ENCODE assay signal across 14 cellular contexts in genomic region chr1:6417961-6418667, GRCh38. TPM values are rescaled to one million over a fixed set of nuclear protein-coding genes. Genes with fewer than 3 reads are reported as not detected.
DNase-seq lines count a peak whose midpoint lies in the region; TF ChIP-seq lines count a peak whose summit lies in the region.
"Had no signal": no experiment of that assay in that cellular context is flagged by ENCODE, and none has a peak within 500 bp of the region (broad histone marks: within the 10 kb centered on the region; RNA-seq: fewer than 3 reads in every experiment).

No MANE protein-coding gene starts in this region.

- H3K4me1 ChIP-seq in BLaER1 treated with 17β-estradiol and CSF1 and Interleukin-3, amounts not matched to agents 10 nM and 100 nM, result peaks cover 39 to 58% (median 51%) of the 10 kb centered on the region in 10 experiments
- H3K4me1 ChIP-seq in osteoblast (ENCODE audit: insufficient read depth, low read length), result peaks cover 12% of the 10 kb centered on the region

- POLR2A ChIA-PET in RWPE1 (lab: Yijun Ruan, JAX; ENCODE audit: low non-redundant PET), result no interaction called here

- H3K4me1 Mint-ChIP-seq in glutamatergic neuron (ENCODE audit: low read depth, unreplicated experiment), result peaks cover 8% of the 10 kb centered on the region

- peaks cover 0 to 53% (median 29%) of the 10 kb centered on the region in 11 experiments; a peak in 16 of 22 replicates for H4K20me1 ChIP-seq in BLaER1 treated with 17β-estradiol and CSF1 and Interleukin-3, amounts not matched to agents 10 nM and 100 nM
- H4K20me1 ChIP-seq in osteoblast (ENCODE audit: insufficient read depth, low read length), result peaks cover under 1% of the 10 kb centered on the region

- no peak overlapping the region for H3K27ac Mint-ChIP-seq in glutamatergic neuron (ENCODE audit: unreplicated experiment)
- H3K27ac Mint-ChIP-seq: CD4-positive, alpha-beta memory T cell had no signal

- no peaks in the 10 kb centered on the region for H3K79me2 ChIP-seq in osteoblast (ENCODE audit: insufficient read depth, low read length)

- H3K9me3 Mint-ChIP-seq in glutamatergic neuron (ENCODE audit: unreplicated experiment), result peaks cover 11% of the 10 kb centered on the region
- H3K9me3 Mint-ChIP-seq: CD4-positive, alpha-beta memory T cell had no signal

- CTCF ChIA-PET in RWPE1 (lab: Yijun Ruan, JAX), result interaction anchor here (0.6 to 6.8 kb wide), 3 partner anchors 21 to 71 kb away, joined by 3 to 85 read pairs (median 4); no protein-coding TSS in a partner anchor

- peaks cover 24% of the 10 kb centered on the region for H3K27me3 Mint-ChIP-seq in glutamatergic neuron (ENCODE audit: unreplicated experiment)

- no peak overlapping the region for H3K27ac ChIP-seq in BLaER1 treated with 17β-estradiol and CSF1 and Interleukin-3, amounts not matched to agents 10 nM and 100 nM
- H3K27ac ChIP-seq in RWPE1 (peak overlapping the region; percentile 97; the same call in 1 of the 2 replicates), osteoblast (ENCODE audit: low read depth, low read length) (no peak overlapping the region)

- H3K27me3 ChIP-seq in BLaER1 treated with 17β-estradiol and CSF1 and Interleukin-3, amounts not matched to agents 10 nM and 100 nM, result peaks cover 66 to 85% (median 74%) of the 10 kb centered on the region in 11 experiments
- H3K27me3 ChIP-seq in osteoblast (ENCODE audit: insufficient read depth, low read length), result peaks cover 86% of the 10 kb centered on the region

- H3K4me3 ChIP-seq in BLaER1 treated with 17β-estradiol and CSF1 and Interleukin-3, amounts not matched to agents 10 nM and 100 nM, result peak overlapping the region in 4 of 10 experiments; percentile 55 to 70 (median 64); a peak in 6 of 20 replicates
- H3K4me3 ChIP-seq in osteoblast (ENCODE audit: insufficient read depth, low read length), result no peak overlapping the region
- H3K4me3 ChIP-seq: GM12878 had no signal

- H3K4me3 Mint-ChIP-seq in glutamatergic neuron (ENCODE audit: unreplicated experiment), result peak overlapping the region; percentile 74

- no peak for DNase-seq in RWPE1 (ENCODE audit: low spot score)
- no peak for DNase-seq in glutamatergic neuron
- peak; percentile 91 for DNase-seq in osteoblast (ENCODE audit: insufficient read length, low spot score, missing footprints)
- no peak for DNase-seq in pons (ENCODE audit: low spot score)
- no peak for DNase-seq in NCI-H345 (lab: John Stamatoyannopoulos, UW)
- DNase-seq in middle frontal gyrus (ENCODE audit: extremely low spot score, low spot score), result no peak
- DNase-seq: CD4-positive, alpha-beta memory T cell; DMS79; HCEC 1CT; NCI-H226; NK-92 treated with Interleukin-12 subunit alpha and Interleukin-12 subunit beta, amount 100 ng/mL, for 24 hours had no signal

- H3K4me2 ChIP-seq in BLaER1 treated with 17β-estradiol and CSF1 and Interleukin-3, amounts not matched to agents 10 nM and 100 nM, result peak overlapping the region in 10 of 11 experiments; percentile 82 to 100 (median 98); a peak in 18 of 22 replicates
- no peak overlapping the region for H3K4me2 ChIP-seq in osteoblast (ENCODE audit: insufficient read depth, low read length)

- H3K36me3 ChIP-seq in BLaER1 treated with 17β-estradiol and CSF1 and Interleukin-3, amounts not matched to agents 10 nM and 100 nM, result no peaks in the 10 kb centered on the region
- no peaks in the 10 kb centered on the region for H3K36me3 ChIP-seq in osteoblast (ENCODE audit: insufficient read depth, low read length)

- no peaks in the 10 kb centered on the region for H3K9me3 ChIP-seq in BLaER1 treated with 17β-estradiol and CSF1 and Interleukin-3, amounts not matched to agents 10 nM and 100 nM (replicated peaks in 1 of 11)
- no peaks in the 10 kb centered on the region for H3K9me3 ChIP-seq in osteoblast (ENCODE audit: low read depth, low read length)

- H3K9ac ChIP-seq in BLaER1 treated with 17β-estradiol and CSF1 and Interleukin-3, amounts not matched to agents 10 nM and 100 nM, result peak overlapping the region in 1 of 11 experiments; percentile 61; a peak in 4 of 22 replicates

- TF ChIP-seq CTCF in RWPE1 (conservative IDR thresholded peaks at IDR 0.05; ENCODE audit: low read depth) (no peak), glutamatergic neuron (IDR thresholded peaks at IDR 0.05; ENCODE audit: partially characterized antibody, unreplicated experiment) (no peak), osteoblast (IDR thresholded peaks at IDR 0.05; ENCODE audit: extremely low read depth, low read depth, low read length) (no peak)

- H2AFZ ChIP-seq in osteoblast (ENCODE audit: low read length), result no peak overlapping the region

- no peaks in the 10 kb centered on the region for H3K36me3 Mint-ChIP-seq in glutamatergic neuron (ENCODE audit: unreplicated experiment)
- H3K36me3 Mint-ChIP-seq: CD4-positive, alpha-beta memory T cell had no signal

RNA-seq across cellular contexts. Expression of gene HES2, which starts 1.6 kb away (rescaled TPM):
- 54.6 TPM for total RNA-seq in glutamatergic neuron (ENCODE audit: unreplicated experiment)
- not detected in 2 replicates for total RNA-seq in osteoblast
- total RNA-seq: A673; CD4-positive, alpha-beta memory T cell had no signal

RNA-seq across cellular contexts. Expression of gene ESPN, which starts 6.5 kb away (rescaled TPM):
- 25.7 TPM for total RNA-seq in glutamatergic neuron (ENCODE audit: unreplicated experiment)
- not detected in 2 replicates for total RNA-seq in osteoblast
- total RNA-seq: A673 had no signal

RNA-seq across cellular contexts. Expression of gene ACOT7, which starts 24.5 kb away (rescaled TPM):
- total RNA-seq in glutamatergic neuron (ENCODE audit: unreplicated experiment) (175 TPM), osteoblast (9.1 and 10.9 TPM in 2 replicates)

RNA-seq across cellular contexts. Expression of gene TNFRSF25, which starts 47.9 kb away (rescaled TPM):
- total RNA-seq in glutamatergic neuron (ENCODE audit: unreplicated experiment) (47.5 TPM), osteoblast (3.3 and 5.0 TPM in 2 replicates)

Comparison
In these comparisons a context has a peak if more than half of its experiments do, and no peak if none do; other contexts are left out.
1. RNA of gene HES2, which starts 1.6 kb away (total RNA-seq): 54.6 TPM in glutamatergic neuron (single experiment); not detected in osteoblast; every median in the first group is over 10 times any median in the second.
2. RNA of gene ESPN, which starts 6.5 kb away (total RNA-seq): 25.7 TPM in glutamatergic neuron (single experiment); not detected in osteoblast; every median in the first group is over 10 times any median in the second.
3. RNA of gene ACOT7, which starts 24.5 kb away (total RNA-seq): 175 TPM in glutamatergic neuron (single experiment); 9.1 to 10.9 TPM in osteoblast; every median in the first group is over 10 times any median in the second.